Comparison of ENCODE assay signal across 15 cellular contexts in genomic region chr20:1211954-1212497, GRCh38. TPM values are rescaled to one million over a fixed set of nuclear protein-coding genes. Genes with fewer than 3 reads are reported as not detected.
DNase-seq lines count a peak whose midpoint lies in the region; ATAC-seq and TF ChIP-seq lines count a peak whose summit lies in the region.
"Had no signal": no experiment of that assay in that cellular context is flagged by ENCODE, and none has a peak within 500 bp of the region (broad histone marks: within the 10 kb centered on the region; RNA-seq: fewer than 3 reads in every experiment).

No MANE protein-coding gene starts in this region.

- peak overlapping the region; percentile 62; the same call in 1 of the 2 replicates for H2AFZ ChIP-seq in PC-3 (ENCODE audit: low read length)

- H3K27ac ChIP-seq in PC-3 (ENCODE audit: low read length) (no peak overlapping the region), upper lobe of right lung (no peak overlapping the region)
- H3K27ac ChIP-seq: A549, C4-2B had no signal

- no peak overlapping the region for H3K27ac Mint-ChIP-seq in endothelial cell (ENCODE audit: unreplicated experiment)

- H3K36me3 Mint-ChIP-seq in endothelial cell (ENCODE audit: low read depth, unreplicated experiment) = no peaks in the 10 kb centered on the region
- H3K36me3 Mint-ChIP-seq: CD4-positive, alpha-beta memory T cell had no signal

- peak overlapping the region; percentile 58 for H3K4me3 Mint-ChIP-seq in endothelial cell (ENCODE audit: unreplicated experiment)

- no peaks in the 10 kb centered on the region for H3K79me2 ChIP-seq in PC-3 (ENCODE audit: low read length)

- POLR2A ChIA-PET in PC-3 (lab: Charles Lee; ENCODE audit: unreplicated experiment) = no interaction called here

- H3K27me3 Mint-ChIP-seq in endothelial cell (ENCODE audit: unreplicated experiment) = no peaks in the 10 kb centered on the region

- no TSS peak for BruUV-seq in PC-3 (replicated peaks; lab: Mats Ljungman, UMichigan)

- no peak overlapping the region for H3K4me3 ChIP-seq in PC-3 (ENCODE audit: low read length)
- H3K4me3 ChIP-seq in upper lobe of right lung = no peak overlapping the region
- H3K4me3 ChIP-seq: A549 had no signal

- H3K36me3 ChIP-seq in PC-3 (ENCODE audit: low read depth, low read length) (no peaks in the 10 kb centered on the region), upper lobe of right lung (no peaks in the 10 kb centered on the region)
- H3K36me3 ChIP-seq: BE2C had no signal

- peaks cover 17% of the 10 kb centered on the region for H3K4me1 Mint-ChIP-seq in endothelial cell (ENCODE audit: unreplicated experiment)

- H3K27me3 ChIP-seq in PC-3 (ENCODE audit: low read length) = no peaks in the 10 kb centered on the region
- H3K27me3 ChIP-seq in upper lobe of right lung = no peaks in the 10 kb centered on the region

- no peaks in the 10 kb centered on the region for H3K9me3 Mint-ChIP-seq in endothelial cell (ENCODE audit: unreplicated experiment)
- H3K9me3 Mint-ChIP-seq: CD4-positive, alpha-beta memory T cell had no signal

- TF ChIP-seq CTCF in PC-3 (conservative IDR thresholded peaks at IDR 0.05; ENCODE audit: low read depth, low read length) = no peak
- no peak for TF ChIP-seq CTCF in endothelial cell (IDR thresholded peaks at IDR 0.05; ENCODE audit: unreplicated experiment)
- TF ChIP-seq CTCF in upper lobe of right lung (IDR thresholded peaks at IDR 0.05) = no peak

- H3K9me2 ChIP-seq in PC-3 (replicated peaks; ENCODE audit: low read length) = no peaks in the 10 kb centered on the region

- no peaks in the 10 kb centered on the region for H3F3A ChIP-seq in PC-3 (ENCODE audit: low read length, unreplicated experiment)

- H3K9me3 ChIP-seq in PC-3 (ENCODE audit: low read length) (no peaks in the 10 kb centered on the region), upper lobe of right lung (no peaks in the 10 kb centered on the region)
- H3K9me3 ChIP-seq: A549, BE2C had no signal

- CTCF ChIA-PET in PC-3 (lab: Charles Lee) = no interaction called here

- H3K4me1 ChIP-seq in PC-3 (ENCODE audit: insufficient read depth, low read length) = 0 out of 2 replicates have a peak, but pooled peaks cover 3% of the 10 kb centered on the region
- H3K4me1 ChIP-seq in upper lobe of right lung = peaks cover 3% of the 10 kb centered on the region
- H3K4me1 ChIP-seq: A549, BE2C had no signal

- DNase-seq in HUDEP-2 (lab: John Stamatoyannopoulos, UW; ENCODE audit: unreplicated experiment in 76 of 76) (peak in 59 of 76 experiments; percentile 12 to 77 (median 45)), PC-3 (no peak), endothelial cell (ENCODE audit: low spot score) (no peak), upper lobe of right lung (no peak), ecto neural progenitor cell (ENCODE audit: low spot score) (no peak), KG1 (lab: John Stamatoyannopoulos, UW) (no peak), T-helper 9 cell (no peak)
- DNase-seq: BE2C; CD4-positive, alpha-beta memory T cell; DMS79; KBM-7 had no signal

- no peak for ATAC-seq in PC-3
- ATAC-seq in upper lobe of right lung = peak; percentile 60

- H3K4me2 ChIP-seq in PC-3 (ENCODE audit: low read length) = no peak overlapping the region

- intact Hi-C loops in PC-3 (cut with micrococcal nuclease) = loop anchor here (5.0 kb wide), 1 partner anchor 95 kb away; the partner anchor contains the start of gene PSMF1
- intact Hi-C loops in upper lobe of right lung (cut with DNase I) = no loop called here

- no peak overlapping the region for H3K9ac ChIP-seq in PC-3 (ENCODE audit: low read length)

- H4K20me1 ChIP-seq in PC-3 (ENCODE audit: low read length) = no peaks in the 10 kb centered on the region

RNA-seq across cellular contexts. Expression of gene C20orf202, which starts 8.8 kb away (rescaled TPM):
- not detected in 2 replicates for total RNA-seq in PC-3 (2014; rRNA removed)
- 0.92 TPM for total RNA-seq in endothelial cell (ENCODE audit: unreplicated experiment)
- 0.64 TPM for total RNA-seq in upper lobe of right lung
- total RNA-seq: H4, HT1080 had no signal

RNA-seq across cellular contexts. Expression of gene RAD21L1, which starts 13.8 kb away (rescaled TPM):
- total RNA-seq in PC-3 (2014; rRNA removed) = 0.11 and 0.58 TPM in 2 replicates
- total RNA-seq in endothelial cell (ENCODE audit: unreplicated experiment) = 1.1 TPM
- total RNA-seq in upper lobe of right lung = not detected

RNA-seq across cellular contexts. Expression of gene TMEM74B, which starts 27.2 kb away (rescaled TPM):
- total RNA-seq in PC-3 (2014; rRNA removed) (6.3 and 18.4 TPM in 2 replicates), endothelial cell (ENCODE audit: unreplicated experiment) (35.4 TPM), upper lobe of right lung (6.1 TPM)
- total RNA-seq: CD4-positive, alpha-beta memory T cell had no signal

RNA-seq across cellular contexts. Expression of gene SNPH, which starts 54.1 kb away (rescaled TPM):
- 21.4 and 24.9 TPM in 2 replicates for total RNA-seq in PC-3 (2014; rRNA removed)
- 8.4 TPM for total RNA-seq in endothelial cell (ENCODE audit: unreplicated experiment)
- 4.3 TPM for total RNA-seq in upper lobe of right lung

Comparison
In these comparisons a context has a peak if more than half of its experiments do, and no peak if none do; other contexts are left out.
1. DNase-seq: peak in HUDEP-2 (59 of 76); none in PC-3 (single experiment), endothelial cell (single experiment), upper lobe of right lung (single experiment), ecto neural progenitor cell (single experiment), KG1 (single experiment) and T-helper 9 cell (single experiment).